In the genomic region with DNA sequence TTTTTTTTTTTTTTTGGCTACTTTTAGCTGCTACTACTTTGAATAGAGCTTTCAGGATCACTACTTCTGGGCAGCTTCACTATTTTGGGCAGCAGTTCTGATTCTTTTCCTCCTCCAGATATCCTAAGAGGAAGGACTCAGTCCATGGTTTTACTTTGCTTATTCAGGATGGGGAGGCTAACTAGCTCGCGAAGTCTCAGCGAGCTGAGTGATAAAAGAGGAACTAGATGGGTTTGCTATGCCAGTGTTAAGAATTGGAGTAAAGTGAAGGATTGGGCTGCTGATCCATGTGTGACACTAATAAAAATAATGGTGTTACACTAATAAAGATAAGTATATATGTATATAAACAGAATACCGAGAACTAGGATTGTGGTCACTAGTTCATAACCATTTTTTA, we compare ENCODE assay signal across 10 cellular contexts. TPM values are rescaled to one million over a fixed set of nuclear protein-coding genes. Genes with fewer than 3 reads are reported as not detected.
DNase-seq lines count a peak whose midpoint lies in the region; ATAC-seq and TF ChIP-seq lines count a peak whose summit lies in the region.
"Had no signal": no experiment of that assay in that cellular context is flagged by ENCODE, and none has a peak within 500 bp of the region (broad histone marks: within the 10 kb centered on the region; RNA-seq: fewer than 3 reads in every experiment).

No MANE protein-coding gene starts in this region.

- peak overlapping the region; percentile 1 for H3K4me2 ChIP-seq in mesenchymal stem cell (ENCODE audit: low read length, poor library complexity, severe bottlenecking)

- no peaks in the 10 kb centered on the region; the same call in 1 of the 2 replicates for H3K27me3 Mint-ChIP-seq in HFFc6 (ENCODE audit: insufficient read depth)
- no peaks in the 10 kb centered on the region for H3K27me3 Mint-ChIP-seq in activated naive CD8-positive, alpha-beta T cell treated with anti-CD3 and anti-CD28 coated beads, Interleukin-2, amount 50 U/mL, for 24 hours

- peaks cover 37% of the 10 kb centered on the region for H3K4me1 Mint-ChIP-seq in HFFc6 (ENCODE audit: low read depth)
- H3K4me1 Mint-ChIP-seq in activated naive CD8-positive, alpha-beta T cell treated with anti-CD3 and anti-CD28 coated beads, Interleukin-2, amount 50 U/mL, for 24 hours = peaks cover 74% of the 10 kb centered on the region

- peak overlapping the region in 1 of 2 experiments; percentile 16 for H3K4me3 ChIP-seq in mesenchymal stem cell (ENCODE audit: insufficient read depth in 1 of 2, low read depth in 1 of 2, low read length in 2 of 2)
- H3K4me3 ChIP-seq: thyroid gland had no signal

- no peak overlapping the region for H3K18ac ChIP-seq in mesenchymal stem cell (ENCODE audit: low read depth in 1 of 2, low read length in 2 of 2)

- H2BK5ac ChIP-seq in mesenchymal stem cell (ENCODE audit: low read depth, low read length, poor library complexity, severe bottlenecking) = no peak overlapping the region

- peak overlapping the region; percentile 8; the same call in 1 of the 2 replicates for H3K27ac Mint-ChIP-seq in HFFc6
- H3K27ac Mint-ChIP-seq in activated naive CD8-positive, alpha-beta T cell treated with anti-CD3 and anti-CD28 coated beads, Interleukin-2, amount 50 U/mL, for 24 hours = peak overlapping the region; percentile 64

- no peaks in the 10 kb centered on the region for H3K79me1 ChIP-seq in mesenchymal stem cell (replicated peaks; ENCODE audit: low read length, poor library complexity, severe bottlenecking)

- no peak overlapping the region for H2BK15ac ChIP-seq in mesenchymal stem cell (ENCODE audit: low read depth, poor library complexity, severe bottlenecking)

- no peak overlapping the region for H3K4me3 Mint-ChIP-seq in HFFc6
- peak overlapping the region; percentile 25 for H3K4me3 Mint-ChIP-seq in activated naive CD8-positive, alpha-beta T cell treated with anti-CD3 and anti-CD28 coated beads, Interleukin-2, amount 50 U/mL, for 24 hours

- no peak overlapping the region for H2BK120ac ChIP-seq in mesenchymal stem cell (ENCODE audit: low read depth, low read length)

- no peaks in the 10 kb centered on the region for H3K9me3 ChIP-seq in mesenchymal stem cell (ENCODE audit: control insufficient read depth, low read length)
- H3K9me3 ChIP-seq: thyroid gland had no signal

- no peak overlapping the region for H2AK5ac ChIP-seq in mesenchymal stem cell (ENCODE audit: low read length, severe bottlenecking)

- H3K9ac ChIP-seq in mesenchymal stem cell (ENCODE audit: low read length) = peak overlapping the region; percentile 28

- no peak overlapping the region for H3K27ac ChIP-seq in mesenchymal stem cell (ENCODE audit: low read length, poor library complexity, severe bottlenecking)

- peaks cover 8% of the 10 kb centered on the region for H3K4me1 ChIP-seq in mesenchymal stem cell (ENCODE audit: control insufficient read depth, insufficient read depth, low read depth, low read length)

- H3K14ac ChIP-seq in mesenchymal stem cell (ENCODE audit: low read length in 2 of 2) = no peak overlapping the region

- H3K23ac ChIP-seq in mesenchymal stem cell (ENCODE audit: low read length in 2 of 2) = no peak overlapping the region

- H3K9me3 Mint-ChIP-seq in HFFc6 = no peaks in the 10 kb centered on the region
- H3K9me3 Mint-ChIP-seq in activated naive CD8-positive, alpha-beta T cell treated with anti-CD3 and anti-CD28 coated beads, Interleukin-2, amount 50 U/mL, for 24 hours = no peaks in the 10 kb centered on the region

- peaks cover 11% of the 10 kb centered on the region for H3K36me3 Mint-ChIP-seq in HFFc6 (ENCODE audit: low read depth)
- H3K36me3 Mint-ChIP-seq in activated naive CD8-positive, alpha-beta T cell treated with anti-CD3 and anti-CD28 coated beads, Interleukin-2, amount 50 U/mL, for 24 hours (ENCODE audit: low read depth) = peaks cover 13% of the 10 kb centered on the region

- no peak for ATAC-seq in activated naive CD8-positive, alpha-beta T cell treated with anti-CD3 and anti-CD28 coated beads, Interleukin-2, amount 50 U/mL, for 24 hours

- no peak overlapping the region for H3K4ac ChIP-seq in mesenchymal stem cell (ENCODE audit: low read depth in 1 of 2, low read length in 2 of 2)

- 100% methylated on average over 3 of the region's 4 CpGs for WGBS in mesenchymal stem cell

- H2AFZ ChIP-seq in mesenchymal stem cell (ENCODE audit: low read depth, low read length) = no peak overlapping the region

- no peak overlapping the region for H4K8ac ChIP-seq in mesenchymal stem cell (ENCODE audit: low read length)

- peaks cover 13 to 14% of the 10 kb centered on the region in 2 experiments for H3K36me3 ChIP-seq in mesenchymal stem cell (ENCODE audit: control insufficient read depth in 1 of 2, insufficient read depth in 2 of 2, low read depth in 1 of 2, low read length in 2 of 2)
- H3K36me3 ChIP-seq: thyroid gland had no signal

- peak; percentile 52 for DNase-seq in Ammon's horn (ENCODE audit: low spot score)
- no peak for DNase-seq in HFFc6
- DNase-seq in activated naive CD8-positive, alpha-beta T cell treated with anti-CD3 and anti-CD28 coated beads, Interleukin-2, amount 50 U/mL, for 24 hours = no peak
- peak; percentile 28 for DNase-seq in mesenchymal stem cell
- DNase-seq in RKO (ENCODE audit: low spot score) = no peak
- no peak for DNase-seq in NCI-H1694 (lab: John Stamatoyannopoulos, UW)
- DNase-seq in NCI-H82 treated with DMSO at 0.1 percent for 48 hours (lab: John Stamatoyannopoulos, UW; ENCODE audit: unreplicated experiment) = no peak
- DNase-seq in 8988T = no peak
- DNase-seq: DMS153, thyroid gland had no signal

- H3K27me3 ChIP-seq in mesenchymal stem cell (ENCODE audit: control insufficient read depth in 1 of 2, insufficient read depth in 1 of 2, low read length in 2 of 2) = no peaks in the 10 kb centered on the region
- H3K27me3 ChIP-seq: thyroid gland had no signal

- no peak overlapping the region for H4K91ac ChIP-seq in mesenchymal stem cell (ENCODE audit: low read length)

- TF ChIP-seq CTCF in HFFc6 (IDR thresholded peaks at IDR 0.05) = no peak

- no peak overlapping the region for H2BK12ac ChIP-seq in mesenchymal stem cell (ENCODE audit: low read length in 2 of 2)

RNA-seq across cellular contexts. Expression of a gene that starts 5.0 kb away (rescaled TPM):
- total RNA-seq in HFFc6 (2021; fragmentation: NEBNext Ultra II Directional; extraction: Animal tissue kit (Norgen Biotek cat#: 25700)) = 100 to 1,000 TPM; 113 to 136 (median 125) TPM
- 77.7 TPM for polyA plus RNA-seq in mesenchymal stem cell (2013, experiment 1 of 2)
- polyA plus RNA-seq in mesenchymal stem cell (2013, experiment 2 of 2) = 76.1 TPM

RNA-seq across cellular contexts. Expression of a gene that starts 16.4 kb away (rescaled TPM):
- total RNA-seq in HFFc6 (2021; fragmentation: NEBNext Ultra II Directional; extraction: Animal tissue kit (Norgen Biotek cat#: 25700)) = 1 to 10 TPM; 4.1 to 6.2 (median 4.7) TPM
- 4.8 TPM for polyA plus RNA-seq in mesenchymal stem cell (2013, experiment 1 of 2)
- polyA plus RNA-seq in mesenchymal stem cell (2013, experiment 2 of 2) = 4.9 TPM

RNA-seq across cellular contexts. Expression of a gene that starts 54.6 kb away (rescaled TPM):
- total RNA-seq in HFFc6 (2021; fragmentation: NEBNext Ultra II Directional; extraction: Animal tissue kit (Norgen Biotek cat#: 25700)) = 10 to 100 TPM; 14.9 to 19.0 (median 17.2) TPM
- 10.0 TPM for polyA plus RNA-seq in mesenchymal stem cell (2013, experiment 1 of 2)
- 11.1 TPM for polyA plus RNA-seq in mesenchymal stem cell (2013, experiment 2 of 2)

Comparison
In these comparisons a context has a peak if more than half of its experiments do, and no peak if none do; other contexts are left out.
1. DNase-seq: peak in Ammon's horn (single experiment) and mesenchymal stem cell (single experiment); none in HFFc6 (single experiment), activated naive CD8-positive, alpha-beta T cell treated with anti-CD3 and anti-CD28 coated beads, Interleukin-2, amount 50 U/mL, for 24 hours (single experiment), RKO (single experiment), NCI-H1694 (single experiment), NCI-H82 treated with DMSO at 0.1 percent for 48 hours (single experiment) and 8988T (single experiment).